ENCODE assay signal across 1 cellular context in genomic region chr1:43251024-43251423, GRCh38.
TF ChIP-seq lines count a peak whose summit lies in the region.

No MANE protein-coding gene starts in this region.

TF ChIP-seq in HepG2, 621 proteins besides CTCF, POLR2A, EP300 and RAD21 (continued from another document):
- TF ChIP-seq MIXL1 (CRISPR knock-in tag; IDR thresholded peaks at IDR 0.05), result no peak
